ENCODE assay signal across 13 cellular contexts in genomic region chr15:78992416-78993256, GRCh38. TPM values are rescaled to one million over a fixed set of nuclear protein-coding genes. Genes with fewer than 3 reads are reported as not detected.
DNase-seq lines count a peak whose midpoint lies in the region; ATAC-seq, FAIRE-seq and TF ChIP-seq lines count a peak whose summit lies in the region.
"Had no signal": no experiment of that assay in that cellular context is flagged by ENCODE, and none has a peak within 500 bp of the region (broad histone marks: within the 10 kb centered on the region; RNA-seq: fewer than 3 reads in every experiment).

No MANE protein-coding gene starts in this region.

- no peak for ATAC-seq in GM21367 (IDR thresholded peaks at IDR 0.05; ENCODE audit: unreplicated experiment)
- no peak for ATAC-seq in GM18511 (IDR thresholded peaks at IDR 0.05; ENCODE audit: unreplicated experiment)

- DNase-seq in GM12891 (ENCODE audit: insufficient read length, low spot score) (no peak), SK-MEL-5 (ENCODE audit: low read depth, low spot score) (peak; percentile 59), foreskin melanocyte (peak; percentile 91), pulmonary artery endothelial cell (ENCODE audit: low read depth, low spot score) (peak; percentile 57)
- DNase-seq in activated CD4-positive, CD25-positive, alpha-beta regulatory T cell treated with anti-CD3 and anti-CD28 coated beads, Interleukin-2, amount 50 U/mL, for 72 hours, result no peak
- DNase-seq: activated T-cell treated with anti-CD3 and anti-CD28 coated beads for 4 hours; amniotic stem cell; CD8-positive, alpha-beta memory T cell; cortex of kidney; NCI-H1105 treated with DMSO at 0.1 percent for 48 hours; NCI-H446 had no signal

- peak; percentile 96 for FAIRE-seq in GM12891 (lab: Jason Lieb, UNC)

- TF ChIP-seq POLR2A in GM12891 (IDR thresholded peaks at IDR 0.05; ENCODE audit: low read depth, low read length), result no peak

- in situ Hi-C loops in SK-MEL-5 (cut with HindIII; ENCODE audit: low pct_unique_long_range_greater_than_20kb, low sequenced_read_pairs), result no loop called here

TF ChIP-seq in GM12891, 5 proteins besides CTCF, POLR2A, EP300 and RAD21:
- TF ChIP-seq PAX5 (IDR thresholded peaks at IDR 0.05; ENCODE audit: insufficient read depth, low read length, severe bottlenecking) (no peak), POU2F2 (IDR thresholded peaks at IDR 0.05; ENCODE audit: low read depth, low read length) (0 out of 2 replicates have a peak, but pooled peaks have one; percentile 12)

RNA-seq across cellular contexts. Expression of gene CTSH, which starts 47.8 kb away (rescaled TPM):
- 464 TPM for polyA plus RNA-seq in GM12891 (2012; ENCODE audit: low read depth, missing spikeins)
- total RNA-seq in SK-MEL-5 (2014; rRNA removed; shearing (Covaris generic)), result 281 and 334 TPM in 2 replicates
- polyA plus RNA-seq in SK-MEL-5 (2015; cell fraction: cytosol; rRNA removed), result 277 and 352 TPM in 2 replicates
- 135 and 154 TPM in 2 replicates for polyA plus RNA-seq in SK-MEL-5 (2015; cell fraction: nucleus; rRNA removed)
- 0.79 and 14.1 TPM in 2 replicates for total RNA-seq in pulmonary artery endothelial cell

Comparison
In these comparisons a context has a peak if more than half of its experiments do, and no peak if none do; other contexts are left out.
1. DNase-seq: peak in SK-MEL-5 (single experiment), foreskin melanocyte (single experiment) and pulmonary artery endothelial cell (single experiment); none in GM12891 (single experiment) and activated CD4-positive, CD25-positive, alpha-beta regulatory T cell treated with anti-CD3 and anti-CD28 coated beads, Interleukin-2, amount 50 U/mL, for 72 hours (single experiment).
2. RNA of gene CTSH, which starts 47.8 kb away (total RNA-seq): 281 to 334 TPM in SK-MEL-5; 0.79 to 14.1 TPM in pulmonary artery endothelial cell; every median in the first group is over 10 times any median in the second.